ENCODE assay signal across 32 cellular contexts in the genomic region with DNA sequence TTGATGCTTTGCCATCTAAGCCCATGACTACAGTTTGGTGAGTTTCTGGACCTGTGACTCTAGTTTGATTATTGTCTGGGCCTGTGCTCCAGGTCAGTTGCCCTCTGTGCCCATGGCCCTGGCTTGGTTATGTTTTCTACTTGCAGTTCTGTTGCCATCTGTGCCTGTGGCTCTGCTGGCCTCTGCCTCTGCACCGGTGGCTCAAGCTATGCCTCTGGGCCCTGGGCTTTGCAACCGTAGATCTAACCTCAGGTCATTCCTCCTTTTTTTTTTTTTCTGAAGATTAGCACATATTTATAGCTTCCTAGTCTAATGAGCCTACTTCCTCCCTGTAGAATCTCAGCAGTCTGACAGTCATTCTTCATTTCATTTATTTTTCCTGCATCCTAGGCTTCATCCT.
"Had no signal": no experiment of that assay in that cellular context is flagged by ENCODE, and none has a peak within 500 bp of the region (broad histone marks: within the 10 kb centered on the region; RNA-seq: fewer than 3 reads in every experiment).

No MANE protein-coding gene starts in this region.

- H3K36me3 ChIP-seq: adrenal gland, brain microvascular endothelial cell, breast epithelium had no signal

- H3K27ac Mint-ChIP-seq: activated B cell treated with CpG ODN at 0.5 μM for 24 hours; activated CD4-positive, alpha-beta memory T cell treated with anti-CD3 and anti-CD28 coated beads for 36 hours; activated CD4-positive, alpha-beta T cell treated with anti-CD3 and anti-CD28 coated beads, Interleukin-2, amount 10 ng/mL, durations not matched to agents 24 days and 14 days; activated CD8-positive, alpha-beta T cell treated with anti-CD3 and anti-CD28 coated beads for 36 hours; activated naive CD4-positive, alpha-beta T cell treated with anti-CD3 and anti-CD28 coated beads for 36 hours; activated naive CD4-positive, alpha-beta T cell treated with anti-CD3 and anti-CD28 coated beads, Interleukin-2, amount 50 U/mL, for 72 hours; activated naive CD8-positive, alpha-beta T cell treated with anti-CD3 and anti-CD28 coated beads for 36 hours; activated T-cell treated with anti-CD3 and anti-CD28 coated beads, Interleukin-2, amount 50 U/mL, for 72 hours; activated T-helper 1 cell treated with anti-CD3 and anti-CD28 coated beads, Interleukin-12 subunit alpha, Interleukin-12 subunit beta, Interleukin-2, Interleukin-4 antibody, amounts not matched to agents 30 ng/mL and 10 ng/mL and 1 ng/mL, durations not matched to agents 14 hours and 24 hours and 36 hours; activated T-helper 17 cell treated with anti-CD3 and anti-CD28 coated beads, Interleukin-2, amount 50 U/mL, for 72 hours; T-helper 1 cell treated with Interleukin-12 subunit alpha and Interleukin-12 subunit beta and Interleukin-4 antibody, amounts not matched to agents 30 μg/mL and 1 μg/mL, for 36 hours; T-helper 2 cell treated with Interferon-gamma antibody and Interleukin-4, amounts not matched to agents 5 μg/mL and 100 μg/mL, for 36 hours had no signal

- H3K4me1 Mint-ChIP-seq: activated naive CD8-positive, alpha-beta T cell treated with anti-CD3 and anti-CD28 coated beads for 36 hours had no signal

- H3K27me3 ChIP-seq: adrenal gland, body of pancreas, brain microvascular endothelial cell, breast epithelium had no signal

- H3K9me3 ChIP-seq: adrenal gland, body of pancreas had no signal

- ATAC-seq: activated CD8-positive, alpha-beta T cell treated with anti-CD3 and anti-CD28 coated beads for 36 hours; activated naive CD4-positive, alpha-beta T cell treated with anti-CD3 and anti-CD28 coated beads, Interleukin-2, amount 50 U/mL, for 72 hours; activated T-cell treated with anti-CD3 and anti-CD28 coated beads, Interleukin-2, amount 50 U/mL, for 4 hours; activated T-cell treated with anti-CD3 and anti-CD28 coated beads, Interleukin-2, amount 50 U/mL, for 72 hours; activated T-helper 17 cell treated with anti-CD3 and anti-CD28 coated beads, Interleukin-2, amount 50 U/mL, for 72 hours; body of pancreas had no signal

- DNase-seq: activated B cell treated with CpG ODN at 0.5 μM for 24 hours; activated CD4-positive, alpha-beta memory T cell treated with anti-CD3 and anti-CD28 coated beads for 36 hours; activated CD4-positive, alpha-beta T cell treated with anti-CD3 and anti-CD28 coated beads for 4 hours; activated CD4-positive, alpha-beta T cell treated with anti-CD3 and anti-CD28 coated beads, Interleukin-2, amount 10 ng/mL, durations not matched to agents 24 days and 14 days; activated CD4-positive, alpha-beta T cell treated with anti-CD3 and anti-CD28 coated beads, Interleukin-2, amount 50 U/mL, for 1 hour; activated CD4-positive, alpha-beta T cell treated with anti-CD3 and anti-CD28 coated beads, Interleukin-2, amount 50 U/mL, for 4 hours; activated CD4-positive, CD25-positive, alpha-beta regulatory T cell treated with anti-CD3 and anti-CD28 coated beads, Interleukin-2, amount 50 U/mL, for 72 hours; activated CD8-positive, alpha-beta memory T cell treated with anti-CD3 and anti-CD28 coated beads, Interleukin-2, amount 50 U/mL, for 4 hours; activated CD8-positive, alpha-beta T cell treated with anti-CD3 and anti-CD28 coated beads for 36 hours; activated effector memory CD4-positive, alpha-beta T cell treated with anti-CD3 and anti-CD28 coated beads, Interleukin-2, amount 50 U/mL, for 16 hours; activated gamma-delta T cell treated with Interleukin-2 at 50 U/mL for 16 hours; activated naive CD4-positive, alpha-beta T cell; activated naive CD4-positive, alpha-beta T cell treated with anti-CD3 and anti-CD28 coated beads for 36 hours; activated naive CD4-positive, alpha-beta T cell treated with anti-CD3 and anti-CD28 coated beads, Interleukin-2, amount 50 U/mL, for 16 hours; activated naive CD8-positive, alpha-beta T cell treated with anti-CD3 and anti-CD28 coated beads for 36 hours; activated T-cell treated with anti-CD3 and anti-CD28 coated beads for 4 hours; activated T-cell treated with anti-CD3 and anti-CD28 coated beads, Interleukin-2, amount 50 U/mL, for 1 hour; activated T-cell treated with anti-CD3 and anti-CD28 coated beads, Interleukin-2, amount 50 U/mL, for 4 hours; activated T-cell treated with anti-CD3 and anti-CD28 coated beads, Interleukin-2, amount 50 U/mL, for 72 hours; adrenal gland; amniotic stem cell; body of pancreas; brain microvascular endothelial cell; central memory CD4-positive, alpha-beta T cell; T-helper 9 cell had no signal

- H3K27ac ChIP-seq: adrenal gland, body of pancreas, brain microvascular endothelial cell, breast epithelium, VCaP had no signal

- H3K4me3 ChIP-seq: adrenal gland, body of pancreas, breast epithelium had no signal

- H3K27me3 Mint-ChIP-seq: activated B cell treated with CpG ODN at 0.5 μM for 24 hours; activated CD4-positive, alpha-beta memory T cell treated with anti-CD3 and anti-CD28 coated beads for 36 hours; activated CD4-positive, alpha-beta T cell treated with anti-CD3 and anti-CD28 coated beads, Interleukin-2, amount 10 ng/mL, durations not matched to agents 24 days and 14 days; activated CD8-positive, alpha-beta T cell treated with anti-CD3 and anti-CD28 coated beads for 36 hours; activated naive CD8-positive, alpha-beta T cell treated with anti-CD3 and anti-CD28 coated beads for 36 hours; activated T-helper 17 cell treated with anti-CD3 and anti-CD28 coated beads, Interleukin-2, amount 50 U/mL, for 72 hours had no signal

- H3K4me3 Mint-ChIP-seq: activated B cell treated with CpG ODN at 0.5 μM for 24 hours; activated CD4-positive, alpha-beta memory T cell treated with anti-CD3 and anti-CD28 coated beads for 36 hours; activated CD4-positive, alpha-beta T cell treated with anti-CD3 and anti-CD28 coated beads, Interleukin-2, amount 10 ng/mL, durations not matched to agents 24 days and 14 days; activated CD8-positive, alpha-beta T cell treated with anti-CD3 and anti-CD28 coated beads for 36 hours; activated naive CD4-positive, alpha-beta T cell treated with anti-CD3 and anti-CD28 coated beads for 36 hours; activated naive CD8-positive, alpha-beta T cell treated with anti-CD3 and anti-CD28 coated beads for 36 hours; activated T-cell treated with anti-CD3 and anti-CD28 coated beads, Interleukin-2, amount 50 U/mL, for 4 hours; activated T-cell treated with anti-CD3 and anti-CD28 coated beads, Interleukin-2, amount 50 U/mL, for 72 hours; activated T-helper 1 cell treated with anti-CD3 and anti-CD28 coated beads, Interleukin-12 subunit alpha, Interleukin-12 subunit beta, Interleukin-2, Interleukin-4 antibody, amounts not matched to agents 30 ng/mL and 10 ng/mL and 1 ng/mL, durations not matched to agents 14 hours and 24 hours and 36 hours; activated T-helper 17 cell treated with anti-CD3 and anti-CD28 coated beads, Interleukin-2, amount 50 U/mL, for 72 hours; T-helper 1 cell treated with Interleukin-12 subunit alpha and Interleukin-12 subunit beta and Interleukin-4 antibody, amounts not matched to agents 30 μg/mL and 1 μg/mL, for 36 hours; T-helper 2 cell treated with Interferon-gamma antibody and Interleukin-4, amounts not matched to agents 5 μg/mL and 100 μg/mL, for 36 hours had no signal

- H3K4me1 ChIP-seq: body of pancreas, breast epithelium had no signal
